27 cellular contexts compared by ENCODE assay signal in genomic region chr4:102722740-102723139, GRCh38.
"Had no signal": no experiment of that assay in that cellular context is flagged by ENCODE, and none has a peak within 500 bp of the region (broad histone marks: within the 10 kb centered on the region; RNA-seq: fewer than 3 reads in every experiment).

No MANE protein-coding gene starts in this region.

- DNase-seq: dorsolateral prefrontal cortex; effector CD4-positive, alpha-beta T cell; foreskin fibroblast; gastrocnemius medialis; head of caudate nucleus; kidney; mesenchymal stem cell; midbrain; naive thymus-derived CD4-positive, alpha-beta T cell; nucleus accumbens; ovary; posterior cingulate gyrus; psoas muscle; right cardiac atrium; sigmoid colon; spleen; stimulated activated CD4-positive, alpha-beta T cell treated with anti-CD3 and anti-CD28 coated beads, Interleukin-4, amount 100 ng/mL, for 4 hours; stimulated activated naive CD8-positive, alpha-beta T cell treated with anti-CD3 and anti-CD28 coated beads, Interleukin-15, Interleukin-2, amounts not matched to agents 100 U/mL and 50 U/mL, for 24 hours; substantia nigra; testis; tibial artery; upper lobe of left lung had no signal

- H3K4me3 ChIP-seq: dorsolateral prefrontal cortex, gastrocnemius medialis, lung, neural progenitor cell, ovary, psoas muscle, sigmoid colon, spleen, testis, tibial artery, upper lobe of left lung had no signal

- H3K4me1 ChIP-seq: gastrocnemius medialis, neural progenitor cell, psoas muscle, spleen, testis had no signal

- H3K36me3 ChIP-seq: gastrocnemius medialis, ovary had no signal

- H3K9me3 Mint-ChIP-seq: stimulated activated memory B cell treated with anti-CD40 and anti-IgM and Interleukin-4, amounts not matched to agents 10 μg/mL and 1 μg/mL and 100 μg/mL, for 72 hours had no signal

- H3K27me3 ChIP-seq: dorsolateral prefrontal cortex, gastrocnemius medialis, neural progenitor cell, ovary, sigmoid colon, spleen, testis, tibial artery, upper lobe of left lung had no signal

- H3K4me2 ChIP-seq: neural progenitor cell had no signal

- H3K9me3 ChIP-seq: gastrocnemius medialis, ovary, psoas muscle, sigmoid colon, spleen, testis, tibial artery, upper lobe of left lung had no signal

- H3K27ac Mint-ChIP-seq: nephron; neural progenitor cell; stimulated activated memory B cell treated with anti-CD40 and anti-IgM and Interleukin-4, amounts not matched to agents 10 μg/mL and 1 μg/mL and 100 μg/mL, for 72 hours had no signal

- H3K4me3 Mint-ChIP-seq: naive thymus-derived CD4-positive, alpha-beta T cell; nephron; neural progenitor cell; stimulated activated memory B cell treated with anti-CD40 and anti-IgM and Interleukin-4, amounts not matched to agents 10 μg/mL and 1 μg/mL and 100 μg/mL, for 72 hours had no signal

- H2AFZ ChIP-seq: neural progenitor cell had no signal

- H3K4me1 Mint-ChIP-seq: nephron, neural progenitor cell had no signal

- H3K9ac ChIP-seq: neural progenitor cell had no signal

- H3K27me3 Mint-ChIP-seq: naive thymus-derived CD4-positive, alpha-beta T cell; stimulated activated memory B cell treated with anti-CD40 and anti-IgM and Interleukin-4, amounts not matched to agents 10 μg/mL and 1 μg/mL and 100 μg/mL, for 72 hours had no signal

- H3K27ac ChIP-seq: dorsolateral prefrontal cortex, gastrocnemius medialis, neural progenitor cell, ovary, psoas muscle, spleen, testis, tibial artery, upper lobe of left lung had no signal

- ATAC-seq: gastrocnemius medialis; left lobe of liver; naive thymus-derived CD4-positive, alpha-beta T cell; psoas muscle; right cardiac atrium; stimulated activated memory B cell treated with anti-CD40 and anti-IgM and Interleukin-4, amounts not matched to agents 10 μg/mL and 1 μg/mL and 100 μg/mL, for 72 hours; stimulated activated naive CD8-positive, alpha-beta T cell treated with anti-CD3 and anti-CD28 coated beads, Interleukin-15, Interleukin-2, amounts not matched to agents 100 U/mL and 50 U/mL, for 24 hours had no signal
